In genomic region chr5:169574147-169574646, GRCh38 we compare ENCODE assay signal across 1 cellular context.
TF ChIP-seq lines count a peak whose summit lies in the region.

No MANE protein-coding gene starts in this region.

TF ChIP-seq in H1, 55 proteins besides CTCF, POLR2A, EP300 and RAD21:
- TF ChIP-seq CBX8 (IDR thresholded peaks at IDR 0.05; ENCODE audit: borderline replicate concordance, low read depth, low read length) (no peak), POLR2AphosphoS5 (IDR thresholded peaks at IDR 0.05; ENCODE audit: low read depth, low read length) (no peak), TAF1 (IDR thresholded peaks at IDR 0.05; ENCODE audit: low read depth, low read length) (no peak), CTBP2 (IDR thresholded peaks at IDR 0.05; ENCODE audit: borderline replicate concordance, insufficient read depth, insufficient read length, low read length) (no peak), KDM1A (IDR thresholded peaks at IDR 0.05; ENCODE audit: borderline replicate concordance, low read length) (no peak), KDM5A (IDR thresholded peaks at IDR 0.05; ENCODE audit: low read length) (no peak)
TF ChIP-seq in H1: peak in this region for 0.
